Comparison of ENCODE assay signal across 9 cellular contexts in the genomic region with DNA sequence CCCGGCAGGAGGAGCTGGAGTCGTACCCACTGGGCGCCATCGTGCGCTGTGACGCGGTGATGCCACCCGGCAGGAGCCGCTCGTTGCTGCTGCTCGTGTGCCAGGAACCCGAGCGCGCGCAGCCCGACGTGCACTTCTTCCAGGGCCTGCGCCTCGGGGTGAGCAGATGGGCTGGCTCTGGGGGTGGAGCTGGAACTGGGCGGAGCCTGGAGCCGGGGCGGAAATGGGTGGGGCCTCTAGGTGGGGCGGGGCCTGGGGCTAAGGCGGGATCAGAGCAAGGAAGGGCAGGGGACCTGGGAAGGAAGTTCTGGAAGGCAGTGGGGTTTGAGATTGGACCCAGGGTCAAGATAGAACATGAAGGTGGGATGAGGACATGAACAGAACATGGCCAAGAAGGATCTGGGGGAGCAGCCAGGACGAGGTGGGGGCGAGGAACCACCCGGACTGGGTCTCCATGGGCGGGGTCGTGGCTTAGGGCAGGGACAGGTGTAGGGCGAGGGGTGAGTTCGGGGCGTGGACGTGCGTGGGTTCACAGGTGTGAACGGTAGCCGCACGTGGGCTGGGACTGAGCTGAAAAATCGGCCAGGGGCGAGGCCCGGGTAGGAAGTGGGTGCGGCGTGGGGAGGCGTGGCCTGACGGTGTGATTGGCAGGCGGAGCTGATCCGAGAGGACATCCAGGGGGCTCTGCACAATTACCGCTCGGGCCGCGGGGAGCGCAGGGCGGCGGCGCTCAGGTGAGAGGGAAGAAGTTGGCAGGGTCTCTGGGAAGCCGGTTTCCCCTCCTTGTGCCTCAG. TPM values are rescaled to one million over a fixed set of nuclear protein-coding genes. Genes with fewer than 3 reads are reported as not detected.
DNase-seq lines count a peak whose midpoint lies in the region; ATAC-seq and TF ChIP-seq lines count a peak whose summit lies in the region.
"Had no signal": no experiment of that assay in that cellular context is flagged by ENCODE, and none has a peak within 500 bp of the region (broad histone marks: within the 10 kb centered on the region; RNA-seq: fewer than 3 reads in every experiment).

No MANE protein-coding gene starts in this region.

- H2AFZ ChIP-seq in GM23338, result peak overlapping the region; percentile 97; the same call in 1 of the 2 replicates

- peaks cover 41% of the 10 kb centered on the region for H3K4me1 Mint-ChIP-seq in GM23338

- H3K9me3 Mint-ChIP-seq in GM23338, result peaks cover 10% of the 10 kb centered on the region; the same call in 2 of the 3 replicates

- no peaks in the 10 kb centered on the region for H3K9me3 ChIP-seq in mesodermal cell (ENCODE audit: control insufficient read depth, low read length)

- peaks cover 3% of the 10 kb centered on the region; the same call in 1 of the 2 replicates for H4K20me1 ChIP-seq in GM23338 (replicated peaks; ENCODE audit: insufficient read depth)

- H3K4me1 ChIP-seq in GM23338 (ENCODE audit: insufficient read depth) (peaks cover 22% of the 10 kb centered on the region; the same call in 1 of the 2 replicates), mesodermal cell (ENCODE audit: control insufficient read depth, insufficient read depth, low read length, poor library complexity, severe bottlenecking) (peaks cover 5% of the 10 kb centered on the region)

- H3F3A ChIP-seq in GM23338 (replicated peaks; ENCODE audit: low read depth), result peaks cover 11% of the 10 kb centered on the region

- H3K27me3 ChIP-seq in GM23338 (ENCODE audit: insufficient read depth), result peaks cover 34% of the 10 kb centered on the region

- H3K27ac Mint-ChIP-seq in GM23338, result peak overlapping the region; percentile 93

- H3K4me3 ChIP-seq in GM23338 (peak overlapping the region; percentile 85), mesodermal cell (ENCODE audit: extremely low read depth, insufficient read depth, low read length, poor library complexity, severe bottlenecking) (peak overlapping the region; percentile 44)

- peaks cover 54% of the 10 kb centered on the region for H3K27me3 Mint-ChIP-seq in GM23338 (ENCODE audit: insufficient read depth, low read depth, poor library complexity)

- peaks cover 16% of the 10 kb centered on the region; the same call in 2 of the 3 replicates for H3K36me3 Mint-ChIP-seq in GM23338 (ENCODE audit: low read depth)

- H3K36me3 ChIP-seq in GM23338 (ENCODE audit: insufficient read depth), result no peaks in the 10 kb centered on the region
- no peaks in the 10 kb centered on the region for H3K36me3 ChIP-seq in mesodermal cell (ENCODE audit: control insufficient read depth, insufficient read depth, low read length)

- H3K79me2 ChIP-seq in GM23338 (replicated peaks; ENCODE audit: insufficient read depth), result no peaks in the 10 kb centered on the region

- DNase-seq in GM23338 (ENCODE audit: low spot score) (peak; percentile 91), NCI-H2196 treated with DMSO at 0.1 percent for 48 hours (lab: John Stamatoyannopoulos, UW; ENCODE audit: unreplicated experiment) (peak; percentile 85)
- peak; percentile 86 for DNase-seq in activated CD4-positive, alpha-beta T cell treated with anti-CD3 and anti-CD28 coated beads for 48 hours
- DNase-seq in effector CD8-positive, alpha-beta T cell (lab: John Stamatoyannopoulos, UW), result peak; percentile 18
- DNase-seq in stimulated activated naive CD4-positive, alpha-beta T cell (lab: John Stamatoyannopoulos, UW), result peak; percentile 12 to 59 (median 30)

- TF ChIP-seq CTCF in 22Rv1 (IDR thresholded peaks at IDR 0.05) (peak; percentile 32), GM23338 (conservative IDR thresholded peaks at IDR 0.05; ENCODE audit: low read depth in 2 of 2) (0 out of 4 replicates have a peak, but pooled peaks of 1 of the 2 experiments have one; percentile 6)

- peak overlapping the region; percentile 99 for H3K4me2 ChIP-seq in GM23338

- H3K9me2 ChIP-seq in GM23338 (ENCODE audit: insufficient read depth), result no peaks in the 10 kb centered on the region

- peak overlapping the region; percentile 95 for H3K27ac ChIP-seq in 22Rv1
- H3K27ac ChIP-seq in GM23338 (ENCODE audit: low read depth), result 0 out of 2 replicates have a peak overlapping the region, but pooled peaks have one; percentile 72
- H3K27ac ChIP-seq in mesodermal cell (ENCODE audit: low read depth, low read length, severe bottlenecking), result no peak overlapping the region
- H3K27ac ChIP-seq: C4-2B had no signal

- 18 to 26% methylated on average over 25 to 50 of the region's 55 CpGs for WGBS in mesodermal cell (ENCODE audit: insufficient coverage in 2 of 2), 2 experiments

- H3K4me3 Mint-ChIP-seq in GM23338, result peak overlapping the region; percentile 88

- ATAC-seq in GM23338, result peak; percentile 53
- no peak for ATAC-seq in HG03196 (IDR thresholded peaks at IDR 0.05; ENCODE audit: unreplicated experiment)

TF ChIP-seq in GM23338, 12 proteins besides CTCF, POLR2A, EP300 and RAD21:
- TF ChIP-seq POLR2AphosphoS5 (IDR thresholded peaks at IDR 0.05; ENCODE audit: low read depth), result peak; percentile 77
- no peak for TF ChIP-seq ZNF114 (CRISPR knock-in tag; IDR thresholded peaks at IDR 0.05)
TF ChIP-seq in GM23338: peak in this region for 1.

RNA-seq across cellular contexts. Expression of a gene that starts 4.6 kb away (rescaled TPM):
- 40.6 and 47.5 TPM in 2 replicates for total RNA-seq in GM23338 (2014; rRNA removed; shearing (Covaris generic))
- 51.2 and 61.3 TPM in 2 replicates for polyA plus RNA-seq in GM23338 (2016; fragmentation: Nextera tagmentation; extraction: Ambion mirVana)
- 6.6 TPM for polyA plus RNA-seq in mesodermal cell (2013, experiment 1 of 2)
- polyA plus RNA-seq in mesodermal cell (2013, experiment 2 of 2), result 3.3 TPM

RNA-seq across cellular contexts. Expression of a gene that starts 17.4 kb away (rescaled TPM):
- 32.3 and 36.5 TPM in 2 replicates for total RNA-seq in GM23338 (2014; rRNA removed; shearing (Covaris generic))
- polyA plus RNA-seq in GM23338 (2016; fragmentation: Nextera tagmentation; extraction: Ambion mirVana), result 23.0 and 28.0 TPM in 2 replicates
- 7.3 TPM for polyA plus RNA-seq in mesodermal cell (2013, experiment 1 of 2)
- polyA plus RNA-seq in mesodermal cell (2013, experiment 2 of 2), result 6.1 TPM

RNA-seq across cellular contexts. Expression of a gene that starts 37.1 kb away (rescaled TPM):
- 57.4 and 83.9 TPM in 2 replicates for total RNA-seq in GM23338 (2014; rRNA removed; shearing (Covaris generic))
- polyA plus RNA-seq in GM23338 (2016; fragmentation: Nextera tagmentation; extraction: Ambion mirVana), result 33.2 and 33.3 TPM in 2 replicates
- polyA plus RNA-seq in mesodermal cell (2013, experiment 1 of 2), result 69.5 TPM
- 59.1 TPM for polyA plus RNA-seq in mesodermal cell (2013, experiment 2 of 2)

RNA-seq across cellular contexts. Expression of a gene that starts 42.3 kb away (rescaled TPM):
- 0.17 TPM in 1 of 2 replicates, not detected in the other for total RNA-seq in GM23338 (2014; rRNA removed; shearing (Covaris generic))
- 1.3 TPM in 2 replicates for polyA plus RNA-seq in GM23338 (2016; fragmentation: Nextera tagmentation; extraction: Ambion mirVana)
- polyA plus RNA-seq in mesodermal cell (2013, experiment 1 of 2), result 0.22 TPM
- polyA plus RNA-seq in mesodermal cell (2013, experiment 2 of 2), result 0.15 TPM

Comparison
In these comparisons a context has a peak if more than half of its experiments do, and no peak if none do; other contexts are left out.
1. DNase-seq: peak in every context shown above with its lines; median percentile 91 in GM23338; 86 in activated CD4-positive, alpha-beta T cell treated with anti-CD3 and anti-CD28 coated beads for 48 hours; 85 in NCI-H2196 treated with DMSO at 0.1 percent for 48 hours; 30 in stimulated activated naive CD4-positive, alpha-beta T cell; 18 in effector CD8-positive, alpha-beta T cell.